In genomic region chr10:131670341-131670740, GRCh38 we compare ENCODE assay signal across 20 cellular contexts.
"Had no signal": no experiment of that assay in that cellular context is flagged by ENCODE, and none has a peak within 500 bp of the region (broad histone marks: within the 10 kb centered on the region; RNA-seq: fewer than 3 reads in every experiment).

No MANE protein-coding gene starts in this region.

- H3K27me3 ChIP-seq: colonic mucosa, hepatocyte, pancreas, right lobe of liver had no signal

- DNase-seq: cerebellar nuclear complex; colonic mucosa; dermis blood vessel endothelial cell; erythroblast; foreskin melanocyte; head of caudate nucleus; kidney glomerular epithelial cell; mammary epithelial cell; natural killer cell; nucleus accumbens; pancreas; psoas muscle; retina; stimulated activated CD4-positive, alpha-beta T cell treated with anti-CD3 and anti-CD28 coated beads, Interleukin-2, amount 100 ng/mL, for 48 hours; stimulated activated naive CD4-positive, alpha-beta T cell treated with Interleukin-2 at 50 U/mL for 16 hours; trophoblast cell had no signal

- H3K9me3 ChIP-seq: colonic mucosa, pancreas, psoas muscle, right lobe of liver had no signal

- H3K4me1 Mint-ChIP-seq: mesothelial cell of epicardium, natural killer cell had no signal

- H3K79me2 ChIP-seq: hepatocyte had no signal

- H3K4me1 ChIP-seq: colonic mucosa, pancreas, psoas muscle, right lobe of liver had no signal

- H3K27ac ChIP-seq: colonic mucosa, hepatocyte, pancreas, psoas muscle, right lobe of liver had no signal

- H3K36me3 Mint-ChIP-seq: mesothelial cell of epicardium, natural killer cell had no signal

- H3K27ac Mint-ChIP-seq: mesothelial cell of epicardium, natural killer cell had no signal

- H3K4me2 ChIP-seq: hepatocyte had no signal

- H3K4me3 Mint-ChIP-seq: mesothelial cell of epicardium, natural killer cell, neural crest cell had no signal

- H3K36me3 ChIP-seq: colonic mucosa, pancreas, right lobe of liver had no signal

- H3K4me3 ChIP-seq: colonic mucosa, hepatocyte, pancreas, psoas muscle, right lobe of liver had no signal
